In genomic region chr20:31822421-31823330, GRCh38 we compare ENCODE assay signal across 8 cellular contexts. TPM values are rescaled to one million over a fixed set of nuclear protein-coding genes. Genes with fewer than 3 reads are reported as not detected.
DNase-seq lines count a peak whose midpoint lies in the region; ATAC-seq, FAIRE-seq and TF ChIP-seq lines count a peak whose summit lies in the region.

No MANE protein-coding gene starts in this region.

- H3K36me3 ChIP-seq in brain microvascular endothelial cell (replicated peaks), result no peaks in the 10 kb centered on the region
- H3K36me3 ChIP-seq in keratinocyte (ENCODE audit: control insufficient read depth in 2 of 2, extremely low read depth in 1 of 2, insufficient read depth in 2 of 2, low read length in 2 of 2), result no peaks in the 10 kb centered on the region

- H3K9ac ChIP-seq in keratinocyte (ENCODE audit: control insufficient read depth, extremely low read depth, insufficient read depth, low read length), result no peak overlapping the region

- H3K27ac ChIP-seq in VCaP (peak overlapping the region; percentile 34; the same call in 1 of the 2 replicates), brain microvascular endothelial cell (no peak overlapping the region), keratinocyte (ENCODE audit: control insufficient read depth, insufficient read depth, low read length) (no peak overlapping the region)

- ATAC-seq in GM19397 (IDR thresholded peaks at IDR 0.05; ENCODE audit: unreplicated experiment), result no peak

- H3K4me1 ChIP-seq in keratinocyte (ENCODE audit: control insufficient read depth, extremely low read depth, insufficient read depth, low read length), result no peaks in the 10 kb centered on the region

- peak; percentile 82 for DNase-seq in D721Med (ENCODE audit: insufficient read length, low spot score)
- DNase-seq in HEK293T (ENCODE audit: extremely low spot score), result peak; percentile 90
- peak; percentile 88 to 90 for DNase-seq in NCI-H2081 (lab: John Stamatoyannopoulos, UW)
- DNase-seq in brain microvascular endothelial cell, result peak; percentile 55
- DNase-seq in keratinocyte (ENCODE audit: low read depth, low spot score), result no peak
- DNase-seq in stimulated activated CD4-positive, alpha-beta T cell treated with anti-CD3 and anti-CD28 coated beads, Interleukin-1b, Interleukin-23, amount 100 ng/mL, for 24 hours (ENCODE audit: low read depth in 4 of 4, low spot score in 1 of 4), result peak; percentile 58 to 79 (median 62)

- no peaks in the 10 kb centered on the region for H3K27me3 ChIP-seq in brain microvascular endothelial cell (replicated peaks)
- H3K27me3 ChIP-seq in keratinocyte (ENCODE audit: control insufficient read depth, extremely low read depth, insufficient read depth, low read length), result peaks cover 4% of the 10 kb centered on the region

- FAIRE-seq in D721Med (lab: Jason Lieb, UNC) (no peak), keratinocyte (lab: Jason Lieb, UNC) (no peak)

- CTCF ChIA-PET in HEK293T (lab: Yijun Ruan, JAX), result interaction anchor here (0.6 to 1.5 kb wide), 14 partner anchors 11 to 956 kb away, joined by 3 to 7 read pairs (median 3); partner anchors contain the start of gene PDRG1

- H2AFZ ChIP-seq in keratinocyte (ENCODE audit: control insufficient read depth, low read length), result no peak overlapping the region

- no peaks in the 10 kb centered on the region for H3K79me2 ChIP-seq in keratinocyte (ENCODE audit: control insufficient read depth, insufficient read depth, low read length)

- in situ Hi-C loops in brain microvascular endothelial cell (cut with HindIII; ENCODE audit: low pct_ligation_motif_present, low sequenced_read_pairs), result no loop called here

- H3K4me2 ChIP-seq in keratinocyte (ENCODE audit: control insufficient read depth, extremely low read depth, insufficient read depth, low read depth, low read length), result peak overlapping the region; percentile 25

- peak; percentile 87 for TF ChIP-seq CTCF in D721Med (IDR thresholded peaks at IDR 0.05; ENCODE audit: insufficient read depth, missing control alignments)
- TF ChIP-seq CTCF in VCaP (conservative IDR thresholded peaks at IDR 0.05), result peak; percentile 98
- peak; percentile 99 for TF ChIP-seq CTCF in brain microvascular endothelial cell (IDR thresholded peaks at IDR 0.05; ENCODE audit: low read depth, low read length, missing control alignments)
- TF ChIP-seq CTCF in keratinocyte (optimal IDR thresholded peaks at IDR 0.05 in 1 of 3, IDR thresholded peaks at IDR 0.05 in 1 of 3, conservative IDR thresholded peaks at IDR 0.05 in 1 of 3; ENCODE audit: extremely low read depth in 1 of 3, insufficient read depth in 2 of 3, low read length in 3 of 3), result peak; percentile 83 to 99 (median 97)

- dilution Hi-C loops in keratinocyte (cut with MboI; ENCODE audit: extremely low pct_ligation_motif_present, low sequenced_read_pairs), result no loop called here

- H4K20me1 ChIP-seq in keratinocyte (ENCODE audit: control insufficient read depth, extremely low read depth, insufficient read depth, low read length), result no peaks in the 10 kb centered on the region

- POLR2A ChIA-PET in HEK293T (lab: Yijun Ruan, JAX), result no interaction called here

- H3K4me3 ChIP-seq in brain microvascular endothelial cell (ENCODE audit: low read depth, low read length), result no peak overlapping the region
- H3K4me3 ChIP-seq in keratinocyte (ENCODE audit: control insufficient read depth in 2 of 3, extremely low read depth in 1 of 3, insufficient read depth in 2 of 3, low read depth in 1 of 3, low read length in 3 of 3), result no peak overlapping the region

- no peaks in the 10 kb centered on the region for H3K9me1 ChIP-seq in keratinocyte (ENCODE audit: control insufficient read depth, extremely low read depth, insufficient read depth, low read length)

- H3K9me3 ChIP-seq in keratinocyte (ENCODE audit: control insufficient read depth, low read depth, low read length), result no peaks in the 10 kb centered on the region

TF ChIP-seq in HEK293T, 16 proteins besides CTCF, POLR2A, EP300 and RAD21:
- TF ChIP-seq, protein P1, sequence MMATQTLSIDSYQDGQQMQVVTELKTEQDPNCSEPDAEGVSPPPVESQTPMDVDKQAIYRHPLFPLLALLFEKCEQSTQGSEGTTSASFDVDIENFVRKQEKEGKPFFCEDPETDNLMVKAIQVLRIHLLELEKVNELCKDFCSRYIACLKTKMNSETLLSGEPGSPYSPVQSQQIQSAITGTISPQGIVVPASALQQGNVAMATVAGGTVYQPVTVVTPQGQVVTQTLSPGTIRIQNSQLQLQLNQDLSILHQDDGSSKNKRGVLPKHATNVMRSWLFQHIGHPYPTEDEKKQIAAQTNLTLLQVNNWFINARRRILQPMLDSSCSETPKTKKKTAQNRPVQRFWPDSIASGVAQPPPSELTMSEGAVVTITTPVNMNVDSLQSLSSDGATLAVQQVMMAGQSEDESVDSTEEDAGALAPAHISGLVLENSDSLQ (IDR thresholded peaks at IDR 0.05), result peak; percentile 72
- TF ChIP-seq CTBP1 (IDR thresholded peaks at IDR 0.05; ENCODE audit: borderline replicate concordance), result no peak
TF ChIP-seq in HEK293T: peak in this region for 1.

RNA-seq across cellular contexts. Expression of gene MYLK2, which starts 3.5 kb away (rescaled TPM):
- 0.02 to 0.05 TPM in 2 of 3 replicates, not detected in the other for polyA plus RNA-seq in keratinocyte
- polyA plus RNA-seq in keratinocyte (2011; ENCODE audit: low read depth), result not detected
- polyA plus RNA-seq in keratinocyte (2011; cell fraction: cytosol; rRNA removed), result not detected in 2 replicates
- 0.06 and 0.07 TPM in 2 replicates for polyA plus RNA-seq in keratinocyte (2011; cell fraction: nucleus; rRNA removed)
- polyA plus RNA-seq in keratinocyte (2012; ENCODE audit: low replicate concordance), result 0.07 TPM in 1 of 2 replicates, not detected in the other
- not detected in 3 replicates for polyA minus RNA-seq in keratinocyte
- polyA minus RNA-seq in keratinocyte (2011; cell fraction: cytosol; rRNA and poly(A)+ RNA removed), result not detected
- 0.31 TPM in 1 of 2 replicates, not detected in the other for polyA minus RNA-seq in keratinocyte (2011; cell fraction: nucleus; rRNA and poly(A)+ RNA removed)

RNA-seq across cellular contexts. Expression of gene FOXS1, which starts 22.7 kb away (rescaled TPM):
- not detected in 3 replicates for polyA plus RNA-seq in keratinocyte
- not detected for polyA plus RNA-seq in keratinocyte (2011; ENCODE audit: low read depth)
- polyA plus RNA-seq in keratinocyte (2011; cell fraction: cytosol; rRNA removed), result not detected in 2 replicates
- not detected in 2 replicates for polyA plus RNA-seq in keratinocyte (2011; cell fraction: nucleus; rRNA removed)
- not detected in 2 replicates for polyA plus RNA-seq in keratinocyte (2012; ENCODE audit: low replicate concordance)
- not detected in 3 replicates for polyA minus RNA-seq in keratinocyte
- polyA minus RNA-seq in keratinocyte (2011; cell fraction: cytosol; rRNA and poly(A)+ RNA removed), result not detected
- polyA minus RNA-seq in keratinocyte (2011; cell fraction: nucleus; rRNA and poly(A)+ RNA removed), result not detected in 2 replicates

RNA-seq across cellular contexts. Expression of gene DUSP15, which starts 47.7 kb away (rescaled TPM):
- polyA plus RNA-seq in keratinocyte, result not detected in 3 replicates
- polyA plus RNA-seq in keratinocyte (2011; ENCODE audit: low read depth), result not detected
- not detected in 2 replicates for polyA plus RNA-seq in keratinocyte (2011; cell fraction: cytosol; rRNA removed)
- not detected in 2 replicates for polyA plus RNA-seq in keratinocyte (2011; cell fraction: nucleus; rRNA removed)
- polyA plus RNA-seq in keratinocyte (2012; ENCODE audit: low replicate concordance), result 0.21 TPM in 1 of 2 replicates, not detected in the other
- polyA minus RNA-seq in keratinocyte, result not detected in 3 replicates
- polyA minus RNA-seq in keratinocyte (2011; cell fraction: cytosol; rRNA and poly(A)+ RNA removed), result not detected
- polyA minus RNA-seq in keratinocyte (2011; cell fraction: nucleus; rRNA and poly(A)+ RNA removed), result not detected in 2 replicates

RNA-seq across cellular contexts. Expression of gene TTLL9, which starts 47.8 kb away (rescaled TPM):
- polyA plus RNA-seq in keratinocyte, result 0.10 to 0.13 TPM in 2 of 3 replicates, not detected in the other
- not detected for polyA plus RNA-seq in keratinocyte (2011; ENCODE audit: low read depth)
- 0.05 and 0.09 TPM in 2 replicates for polyA plus RNA-seq in keratinocyte (2011; cell fraction: cytosol; rRNA removed)
- polyA plus RNA-seq in keratinocyte (2011; cell fraction: nucleus; rRNA removed), result 0.31 and 0.32 TPM in 2 replicates
- polyA plus RNA-seq in keratinocyte (2012; ENCODE audit: low replicate concordance), result 0.05 and 0.08 TPM in 2 replicates
- not detected in 3 replicates for polyA minus RNA-seq in keratinocyte
- not detected for polyA minus RNA-seq in keratinocyte (2011; cell fraction: cytosol; rRNA and poly(A)+ RNA removed)
- polyA minus RNA-seq in keratinocyte (2011; cell fraction: nucleus; rRNA and poly(A)+ RNA removed), result not detected in 2 replicates
